ENCODE assay signal across 1 cellular context in the genomic region with DNA sequence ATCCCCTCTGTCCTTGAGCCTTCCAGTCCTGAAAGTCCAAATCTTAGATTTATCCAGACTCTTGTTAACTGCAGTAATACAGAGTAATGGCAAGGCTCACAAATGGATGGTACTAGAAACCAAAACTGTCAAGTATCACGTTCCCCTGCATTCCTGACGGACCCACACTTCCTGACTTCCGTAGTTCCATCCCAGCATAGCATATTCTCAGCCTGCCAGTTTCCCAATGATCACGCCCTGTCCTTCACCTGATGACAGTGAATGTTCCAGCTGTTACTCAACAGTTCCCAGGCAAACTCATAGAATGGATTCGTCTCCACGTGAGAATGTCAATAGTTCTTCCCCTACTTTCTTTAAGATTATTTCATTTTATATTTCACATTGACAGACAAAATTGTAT.
TF ChIP-seq lines count a peak whose summit lies in the region.

No MANE protein-coding gene starts in this region.

TF ChIP-seq in IMR-90, 13 proteins besides CTCF, POLR2A, EP300 and RAD21:
- TF ChIP-seq MAFK (IDR thresholded peaks at IDR 0.05; ENCODE audit: low read depth, low read length) (no peak), RFX5 (IDR thresholded peaks at IDR 0.05; ENCODE audit: low read depth, low read length) (no peak), CEBPB (IDR thresholded peaks at IDR 0.05; ENCODE audit: low read depth, low read length) (no peak; the same call in 1 of the 2 replicates), MXI1 (IDR thresholded peaks at IDR 0.05; ENCODE audit: borderline replicate concordance, low read depth, low read length) (no peak), NFE2L2 (IDR thresholded peaks at IDR 0.05; ENCODE audit: low read depth, low read length) (no peak)
